In the genomic region with DNA sequence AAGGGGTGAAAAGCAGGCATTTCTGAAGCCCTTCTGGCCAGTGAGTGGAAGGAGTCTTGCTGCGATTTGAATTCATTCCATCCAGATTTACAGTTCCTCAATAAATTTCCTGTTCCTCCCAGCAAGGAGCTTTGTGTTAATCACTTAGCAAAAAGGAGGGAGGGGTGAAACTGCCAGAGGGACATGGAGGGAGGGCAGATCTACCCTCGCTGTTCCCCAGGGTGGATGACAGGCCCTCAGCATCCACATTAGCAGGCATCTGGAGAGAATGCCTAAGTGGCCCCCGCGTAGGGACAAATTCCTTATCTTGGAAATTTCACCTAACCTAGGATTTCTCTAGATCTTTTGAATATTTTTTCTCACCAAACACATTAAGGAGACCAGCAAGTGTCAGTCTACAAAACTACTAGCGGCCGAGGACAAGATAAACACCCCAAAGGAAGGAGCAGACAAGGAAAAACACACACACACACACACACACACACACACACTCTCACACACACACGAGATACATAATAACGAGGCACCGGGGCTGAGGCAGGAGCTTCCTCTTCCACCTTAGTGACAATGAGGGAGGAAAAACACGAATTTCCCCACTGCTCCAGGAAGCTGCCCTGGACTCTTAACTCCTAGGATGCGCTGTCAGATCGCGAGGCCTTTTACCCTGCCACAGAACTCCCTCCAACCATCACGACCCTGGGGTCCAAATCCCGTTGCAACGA, we compare ENCODE assay signal across 9 cellular contexts. TPM values are rescaled to one million over a fixed set of nuclear protein-coding genes. Genes with fewer than 3 reads are reported as not detected.
A peak's percentile ranks its signal among the peaks of the same experiment; 100 is the strongest.
DNase-seq lines count a peak whose midpoint lies in the region; ATAC-seq and TF ChIP-seq lines count a peak whose summit lies in the region.
"Had no signal": no experiment of that assay in that cellular context is flagged by ENCODE, and none has a peak within 500 bp of the region (broad histone marks: within the 10 kb centered on the region; RNA-seq: fewer than 3 reads in every experiment).

No MANE protein-coding gene starts in this region.

- DNase-seq in NCI-H2227 (lab: John Stamatoyannopoulos, UW; ENCODE audit: unreplicated experiment) = peak; percentile 39
- no peak for DNase-seq in NCI-H2227 treated with DMSO at 0.1 percent for 48 hours (lab: John Stamatoyannopoulos, UW)
- DNase-seq in Panc1 (ENCODE audit: low read depth, low spot score) = no peak
- DNase-seq in NCI-H1417 treated with DMSO at 0.1 percent for 48 hours (lab: John Stamatoyannopoulos, UW) = no peak
- no peak for DNase-seq in GM10266 (ENCODE audit: extremely low spot score)

- POLR2A ChIA-PET in Panc1 (lab: Charles Lee) = no interaction called here

- 3 to 6% methylated on average over 16 of the region's 16 CpGs for WGBS in ectodermal cell, 2 experiments

- peaks cover 22% of the 10 kb centered on the region for H3K36me3 ChIP-seq in Panc1 (ENCODE audit: control insufficient read depth, insufficient read depth, low read length)
- peaks cover 35% of the 10 kb centered on the region for H3K36me3 ChIP-seq in ectodermal cell (ENCODE audit: control insufficient read depth, insufficient read depth, low read length)
- peaks cover 37 to 38% of the 10 kb centered on the region in 2 donors for H3K36me3 ChIP-seq in mucosa of rectum (ENCODE audit: control insufficient read depth in 2 of 2, insufficient read depth in 2 of 2, low read length in 2 of 2)

- in situ Hi-C loops in Panc1 (cut with HindIII; ENCODE audit: low pct_unique_long_range_greater_than_20kb, low sequenced_read_pairs) = no loop called here

- TF ChIP-seq CTCF in Panc1 (IDR thresholded peaks at IDR 0.05) (no peak), GM10266 (IDR thresholded peaks at IDR 0.05; ENCODE audit: control insufficient read depth, insufficient read depth, low read depth, missing control alignments) (no peak)

- H3K4me1 ChIP-seq in Panc1 (ENCODE audit: control insufficient read depth, insufficient read depth, low read length) (peaks cover 18% of the 10 kb centered on the region), ectodermal cell (ENCODE audit: control insufficient read depth, insufficient read depth, low read length) (peaks cover 4% of the 10 kb centered on the region), mucosa of rectum (ENCODE audit: control insufficient read depth in 2 of 2, insufficient read depth in 2 of 2, low read length in 2 of 2) (peaks cover 15 to 30% of the 10 kb centered on the region in 2 donors)

- intact Hi-C loops in Panc1 (cut with micrococcal nuclease; ENCODE audit: unreplicated experiment) = loop anchor here (10.0 kb wide), 1 partner anchor 82 kb away; no protein-coding TSS in a partner anchor

- BruUV-seq in Panc1 (replicated peaks; lab: Mats Ljungman, UMichigan) = no TSS peak

- no peaks in the 10 kb centered on the region; the same call in 1 of the 2 replicates for H3K27me3 ChIP-seq in Panc1 (ENCODE audit: control insufficient read depth, insufficient read depth, low read length)
- H3K27me3 ChIP-seq in ectodermal cell (ENCODE audit: control insufficient read depth, insufficient read depth, low read length, poor library complexity, severe bottlenecking) = no peaks in the 10 kb centered on the region
- H3K27me3 ChIP-seq in mucosa of rectum (ENCODE audit: control insufficient read depth in 2 of 2, insufficient read depth in 2 of 2, low read length in 2 of 2) = no peaks in the 10 kb centered on the region

- H3K4me3 ChIP-seq in Panc1 (ENCODE audit: low read depth in 2 of 2, low read length in 2 of 2) = peak overlapping the region; percentile 97 to 99
- H3K4me3 ChIP-seq in ectodermal cell (ENCODE audit: insufficient read depth, low read depth, low read length) = peak overlapping the region; percentile 94
- H3K4me3 ChIP-seq in mucosa of rectum (ENCODE audit: low read length in 2 of 2) = peak overlapping the region; percentile 95 to 96

- CTCF ChIA-PET in Panc1 (lab: Charles Lee) = interaction anchor here (1.1 to 1.8 kb wide), 3 partner anchors 19 to 47 kb away, joined by 5 to 11 read pairs (median 8); no protein-coding TSS in a partner anchor

- H3K9me3 ChIP-seq in Panc1 (ENCODE audit: control insufficient read depth, insufficient read depth, low read depth, low read length) = no peaks in the 10 kb centered on the region
- H3K9me3 ChIP-seq in ectodermal cell (ENCODE audit: control insufficient read depth, low read length) = no peaks in the 10 kb centered on the region
- H3K9me3 ChIP-seq in mucosa of rectum (ENCODE audit: control insufficient read depth in 2 of 2, low read length in 2 of 2) = no peaks in the 10 kb centered on the region

- H3K27ac ChIP-seq in Panc1 (ENCODE audit: low read length) (peak overlapping the region; percentile 87), ectodermal cell (ENCODE audit: insufficient read depth, low read depth, low read length, poor library complexity, severe bottlenecking) (no peak overlapping the region), mucosa of rectum (ENCODE audit: low read depth in 2 of 2, low read length in 2 of 2) (peak overlapping the region; percentile 96)

- ATAC-seq in Panc1 (no peak), GM19397 (IDR thresholded peaks at IDR 0.05; ENCODE audit: unreplicated experiment) (no peak)

- peak overlapping the region; percentile 94 to 96 for H3K9ac ChIP-seq in mucosa of rectum (ENCODE audit: low read depth in 1 of 2, low read length in 2 of 2)

RNA-seq across cellular contexts. Expression of a gene that starts 1.0 kb away (rescaled TPM):
- 22.2 TPM for total RNA-seq in Panc1 (2021; ENCODE audit: unreplicated experiment)
- polyA plus RNA-seq in Panc1 (2012; ENCODE audit: insufficient read length) = 8.9 TPM
- polyA plus RNA-seq in ectodermal cell (2013, experiment 1 of 4) = 16.6 TPM
- polyA plus RNA-seq in ectodermal cell (2013, experiment 2 of 4) = 18.5 TPM
- 15.1 TPM for polyA plus RNA-seq in ectodermal cell (2013, experiment 3 of 4)
- 13.8 TPM for polyA plus RNA-seq in ectodermal cell (2013, experiment 4 of 4)

RNA-seq across cellular contexts. Expression of a gene that starts 37.6 kb away (rescaled TPM):
- not detected for total RNA-seq in Panc1 (2021; ENCODE audit: unreplicated experiment)
- not detected for polyA plus RNA-seq in Panc1 (2012; ENCODE audit: insufficient read length)
- 1.5 TPM for polyA plus RNA-seq in ectodermal cell (2013, experiment 1 of 4)
- 1.4 TPM for polyA plus RNA-seq in ectodermal cell (2013, experiment 2 of 4)
- polyA plus RNA-seq in ectodermal cell (2013, experiment 3 of 4) = 1.0 TPM
- polyA plus RNA-seq in ectodermal cell (2013, experiment 4 of 4) = 0.53 TPM
- polyA plus RNA-seq: adipose tissue had no signal
